ENCODE assay signal across 8 cellular contexts in genomic region chr11:13955971-13956421, GRCh38.
DNase-seq lines count a peak whose midpoint lies in the region; ATAC-seq and TF ChIP-seq lines count a peak whose summit lies in the region.

No MANE protein-coding gene starts in this region.

- in situ Hi-C loops in astrocyte of the spinal cord (cut with HindIII; ENCODE audit: low sequenced_read_pairs): no loop called here

- TF ChIP-seq CTCF in KMS-11 (conservative IDR thresholded peaks at IDR 0.05; ENCODE audit: low read depth, low read length) (peak; percentile 96), astrocyte of the spinal cord (IDR thresholded peaks at IDR 0.05; ENCODE audit: low read depth, low read length) (peak; percentile 87)

- DNase-seq in NCI-H2171 treated with DMSO at 0.1 percent for 48 hours (lab: John Stamatoyannopoulos, UW) (peak; percentile 26), NCI-H2171 (lab: John Stamatoyannopoulos, UW) (no peak), SKM-1 treated with dmso at 0.1 percent for 144 hours (lab: John Stamatoyannopoulos, UW; ENCODE audit: unreplicated experiment) (peak; percentile 39), astrocyte of the spinal cord (ENCODE audit: low read depth, low spot score) (peak; percentile 64), iPS-NIHi11 (ENCODE audit: low spot score) (peak; percentile 63)
- DNase-seq in stimulated activated CD4-positive, alpha-beta T cell treated with anti-CD3 and anti-CD28 coated beads, Interleukin-15, amount 100 ng/mL, for 1 hour (ENCODE audit: low read depth in 1 of 2, low spot score in 1 of 2): peak; percentile 10 to 19

- no peak overlapping the region for H3K27ac ChIP-seq in KMS-11

- H3K4me3 ChIP-seq in KMS-11 (IDR thresholded peaks at IDR 0.05; ENCODE audit: insufficient read depth, low read depth, low read length) (no peak overlapping the region), astrocyte of the spinal cord (ENCODE audit: low read depth, low read length) (no peak overlapping the region)

- H3K4me1 ChIP-seq in KMS-11 (ENCODE audit: low read depth, poor library complexity, severe bottlenecking): no peaks in the 10 kb centered on the region

- H4K20me1 ChIP-seq in KMS-11 (ENCODE audit: insufficient read depth): no peaks in the 10 kb centered on the region

- H3K79me2 ChIP-seq in KMS-11 (ENCODE audit: insufficient read depth, low read depth): no peaks in the 10 kb centered on the region

- H3K4me2 ChIP-seq in KMS-11: no peak overlapping the region

- no peaks in the 10 kb centered on the region for H3K27me3 ChIP-seq in KMS-11 (ENCODE audit: insufficient read depth, low read depth)

- H3K9ac ChIP-seq in KMS-11: no peak overlapping the region

- H3K36me3 ChIP-seq in KMS-11 (ENCODE audit: insufficient read depth): no peaks in the 10 kb centered on the region

- ATAC-seq in HG02571 (IDR thresholded peaks at IDR 0.05; ENCODE audit: unreplicated experiment): no peak

- 0 out of 2 replicates have a peak overlapping the region, but pooled peaks have one; percentile 11 for H2AFZ ChIP-seq in KMS-11 (ENCODE audit: low read depth)
